1 cellular context compared by ENCODE assay signal in genomic region chr7:34672430-34672829, GRCh38.
TF ChIP-seq lines count a peak whose summit lies in the region.

No MANE protein-coding gene starts in this region.

TF ChIP-seq in SK-N-SH, 30 proteins besides CTCF, POLR2A, EP300 and RAD21 (continued from another document):
- no peak for TF ChIP-seq RCOR1 (IDR thresholded peaks at IDR 0.05; ENCODE audit: low read length)
- no peak for TF ChIP-seq SIN3A (IDR thresholded peaks at IDR 0.05; ENCODE audit: borderline replicate concordance, low read depth, low read length)
- no peak for TF ChIP-seq EZH2phosphoT487 (IDR thresholded peaks at IDR 0.05; ENCODE audit: borderline replicate concordance, low read depth)
- no peak for TF ChIP-seq GATA2 (CRISPR knock-in tag; IDR thresholded peaks at IDR 0.05)
- peak; percentile 75 for TF ChIP-seq JUND (IDR thresholded peaks at IDR 0.05)
- peak; percentile 48; the same call in 1 of the 2 replicates for TF ChIP-seq POLR2AphosphoS5 (IDR thresholded peaks at IDR 0.05; ENCODE audit: low read depth, low read length)
- TF ChIP-seq IRF3 (IDR thresholded peaks at IDR 0.05; ENCODE audit: low read depth, low read length): no peak
- no peak for TF ChIP-seq GABPA (IDR thresholded peaks at IDR 0.05; ENCODE audit: low read depth)
- TF ChIP-seq USF2 (IDR thresholded peaks at IDR 0.05; ENCODE audit: borderline replicate concordance, low read depth, low read length): no peak
- TF ChIP-seq FOXM1 (IDR thresholded peaks at IDR 0.05; ENCODE audit: low read depth): peak; percentile 45; the same call in 1 of the 2 replicates
- no peak for TF ChIP-seq YY1 (IDR thresholded peaks at IDR 0.05; ENCODE audit: low read depth)
- TF ChIP-seq RFX5 (IDR thresholded peaks at IDR 0.05; ENCODE audit: low read length): no peak
- TF ChIP-seq REST (IDR thresholded peaks at IDR 0.05; ENCODE audit: low read depth, low read length): no peak
- TF ChIP-seq, protein P1, sequence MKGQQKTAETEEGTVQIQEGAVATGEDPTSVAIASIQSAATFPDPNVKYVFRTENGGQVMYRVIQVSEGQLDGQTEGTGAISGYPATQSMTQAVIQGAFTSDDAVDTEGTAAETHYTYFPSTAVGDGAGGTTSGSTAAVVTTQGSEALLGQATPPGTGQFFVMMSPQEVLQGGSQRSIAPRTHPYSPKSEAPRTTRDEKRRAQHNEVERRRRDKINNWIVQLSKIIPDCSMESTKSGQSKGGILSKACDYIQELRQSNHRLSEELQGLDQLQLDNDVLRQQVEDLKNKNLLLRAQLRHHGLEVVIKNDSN (IDR thresholded peaks at IDR 0.05; ENCODE audit: borderline replicate concordance, low read depth): no peak
- TF ChIP-seq ZBTB33 (IDR thresholded peaks at IDR 0.05; ENCODE audit: borderline replicate concordance, low read depth): peak; percentile 70; the same call in 1 of the 2 replicates
- TF ChIP-seq NFIC (IDR thresholded peaks at IDR 0.05; ENCODE audit: borderline replicate concordance): peak; percentile 76
- peak; percentile 84 for TF ChIP-seq TCF12 (IDR thresholded peaks at IDR 0.05)
- TF ChIP-seq SMC3 (IDR thresholded peaks at IDR 0.05; ENCODE audit: low read depth, low read length): no peak
- TF ChIP-seq, protein P2, sequence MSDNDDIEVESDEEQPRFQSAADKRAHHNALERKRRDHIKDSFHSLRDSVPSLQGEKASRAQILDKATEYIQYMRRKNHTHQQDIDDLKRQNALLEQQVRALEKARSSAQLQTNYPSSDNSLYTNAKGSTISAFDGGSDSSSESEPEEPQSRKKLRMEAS (IDR thresholded peaks at IDR 0.05; ENCODE audit: low read depth): no peak
